13 cellular contexts compared by ENCODE assay signal in the genomic region with DNA sequence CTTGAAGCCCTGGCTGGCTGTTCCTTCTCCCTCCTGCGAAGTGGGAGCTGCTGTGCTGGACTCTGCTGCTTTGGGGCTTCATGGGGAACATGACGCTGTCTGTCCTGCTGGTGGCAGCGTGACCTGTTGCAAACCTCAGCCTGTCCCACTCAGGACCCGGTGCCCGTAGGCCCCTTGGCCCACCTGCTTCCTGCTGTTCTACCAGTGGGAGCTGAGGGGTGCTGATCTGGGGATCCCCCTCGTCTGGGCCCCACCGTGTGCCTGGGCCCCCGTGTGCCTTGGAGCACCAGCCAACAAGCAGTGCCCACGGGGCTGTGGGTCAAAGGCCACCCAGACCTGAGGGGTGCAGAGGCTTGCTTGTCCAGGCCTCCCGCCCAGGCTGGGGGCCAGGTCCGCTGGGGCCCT. TPM values are rescaled to one million over a fixed set of nuclear protein-coding genes. Genes with fewer than 3 reads are reported as not detected.
DNase-seq lines count a peak whose midpoint lies in the region; ATAC-seq and TF ChIP-seq lines count a peak whose summit lies in the region.
"Had no signal": no experiment of that assay in that cellular context is flagged by ENCODE, and none has a peak within 500 bp of the region (broad histone marks: within the 10 kb centered on the region; RNA-seq: fewer than 3 reads in every experiment).

No MANE protein-coding gene starts in this region.

- H3K9me3 ChIP-seq in DOHH2 (ENCODE audit: control insufficient read depth, insufficient read depth, low read length): peaks cover 19% of the 10 kb centered on the region; the same call in 1 of the 2 replicates
- no peaks in the 10 kb centered on the region for H3K9me3 ChIP-seq in MM.1S (replicated peaks; ENCODE audit: insufficient read depth, low read length)
- no peaks in the 10 kb centered on the region for H3K9me3 ChIP-seq in colonic mucosa
- no peaks in the 10 kb centered on the region for H3K9me3 ChIP-seq in parathyroid adenoma (ENCODE audit: control insufficient read depth, low read length)

- H3F3A ChIP-seq in DOHH2 (ENCODE audit: control insufficient read depth, insufficient read depth) (peaks cover 23% of the 10 kb centered on the region), MM.1S (ENCODE audit: insufficient read depth, low read length) (peaks cover 34% of the 10 kb centered on the region)

- H3K9me2 ChIP-seq in DOHH2 (replicated peaks; ENCODE audit: control insufficient read depth, low read length) (no peaks in the 10 kb centered on the region), MM.1S (replicated peaks; ENCODE audit: insufficient read depth, low read length) (no peaks in the 10 kb centered on the region)

- ATAC-seq in GM18868 (IDR thresholded peaks at IDR 0.05; ENCODE audit: unreplicated experiment): no peak
- no peak for ATAC-seq in omental fat pad (ENCODE audit: low FRiP score)
- ATAC-seq: activated CD4-positive, CD25-positive, alpha-beta regulatory T cell treated with anti-CD3 and anti-CD28 coated beads, Interleukin-2, amount 50 U/mL, for 24 hours had no signal

- no peak overlapping the region for H2AFZ ChIP-seq in MM.1S (ENCODE audit: low read length)
- no peak overlapping the region for H2AFZ ChIP-seq in parathyroid adenoma

- H3K4me1 ChIP-seq in DOHH2 (ENCODE audit: control insufficient read depth, low read length): peaks cover 48% of the 10 kb centered on the region
- H3K4me1 ChIP-seq in MM.1S (ENCODE audit: low read length): peaks cover 36% of the 10 kb centered on the region
- H3K4me1 ChIP-seq in colonic mucosa: peaks cover 24% of the 10 kb centered on the region
- H3K4me1 ChIP-seq in parathyroid adenoma: peaks cover 38% of the 10 kb centered on the region

- DNase-seq in MM.1S (no peak), colonic mucosa (no peak), omental fat pad (ENCODE audit: low spot score) (no peak), NCI-H526 (lab: John Stamatoyannopoulos, UW) (no peak), NCI-H1694 treated with DMSO at 0.1 percent for 48 hours (lab: John Stamatoyannopoulos, UW) (no peak)
- DNase-seq: HFFc6; Right ventricle myocardium superior; stimulated activated CD4-positive, alpha-beta T cell treated with anti-CD3 and anti-CD28 coated beads, Interleukin-12 subunit alpha, Interleukin-12 subunit beta, amount 100 ng/mL, for 4 hours had no signal

- H4K20me1 ChIP-seq in DOHH2 (ENCODE audit: control insufficient read depth, insufficient read depth, low read depth, low read length): peaks cover 22% of the 10 kb centered on the region
- no peaks in the 10 kb centered on the region for H4K20me1 ChIP-seq in MM.1S (ENCODE audit: insufficient read depth, low read length)

- H3K4me2 ChIP-seq in DOHH2 (ENCODE audit: low read length) (peak overlapping the region; percentile 36; the same call in 1 of the 2 replicates), MM.1S (ENCODE audit: low read depth, low read length) (no peak overlapping the region), parathyroid adenoma (ENCODE audit: low read length) (no peak overlapping the region)

- peak; percentile 13 for TF ChIP-seq CTCF in DOHH2 (IDR thresholded peaks at IDR 0.05; ENCODE audit: low read depth, low read length, poor library complexity, severe bottlenecking)
- TF ChIP-seq CTCF in MM.1S (IDR thresholded peaks at IDR 0.05; ENCODE audit: low read length): no peak
- TF ChIP-seq CTCF in colonic mucosa (IDR thresholded peaks at IDR 0.05): no peak
- TF ChIP-seq CTCF in parathyroid adenoma (IDR thresholded peaks at IDR 0.05): no peak
- no peak for TF ChIP-seq CTCF in omental fat pad (IDR thresholded peaks at IDR 0.05)

- intact Hi-C loops in colonic mucosa (cut with DNase I): loop anchor here (5.0 kb wide), 1 partner anchor 58 kb away; no protein-coding TSS in a partner anchor

- no peaks in the 10 kb centered on the region for H3K27me3 ChIP-seq in DOHH2 (ENCODE audit: control insufficient read depth, low read length)
- H3K27me3 ChIP-seq in MM.1S (replicated peaks; ENCODE audit: insufficient read depth, low read length): no peaks in the 10 kb centered on the region
- no peaks in the 10 kb centered on the region for H3K27me3 ChIP-seq in colonic mucosa
- H3K27me3 ChIP-seq in parathyroid adenoma (ENCODE audit: control insufficient read depth, insufficient read depth, low read length): no peaks in the 10 kb centered on the region

- peaks cover 96% of the 10 kb centered on the region for H3K79me2 ChIP-seq in DOHH2 (ENCODE audit: control insufficient read depth, low read length)
- H3K79me2 ChIP-seq in MM.1S (ENCODE audit: low read length): peaks cover 97% of the 10 kb centered on the region
- H3K79me2 ChIP-seq in parathyroid adenoma: peaks cover 51% of the 10 kb centered on the region

- H3K36me3 ChIP-seq in DOHH2 (ENCODE audit: control insufficient read depth, low read length): peaks cover 52% of the 10 kb centered on the region
- H3K36me3 ChIP-seq in MM.1S (replicated peaks; ENCODE audit: insufficient read depth, low read length): 0 out of 2 replicates have a peak, but pooled peaks cover 6% of the 10 kb centered on the region
- H3K36me3 ChIP-seq in colonic mucosa: no peaks in the 10 kb centered on the region
- H3K36me3 ChIP-seq in parathyroid adenoma (ENCODE audit: control insufficient read depth, insufficient read depth, low read length): no peaks in the 10 kb centered on the region

- H3K4me3 ChIP-seq in DOHH2 (ENCODE audit: low read length): no peak overlapping the region
- no peak overlapping the region for H3K4me3 ChIP-seq in MM.1S (ENCODE audit: low read length)
- no peak overlapping the region for H3K4me3 ChIP-seq in colonic mucosa
- H3K4me3 ChIP-seq in parathyroid adenoma (ENCODE audit: low read depth, low read length): no peak overlapping the region

- H3K9ac ChIP-seq in MM.1S (ENCODE audit: low read length) (no peak overlapping the region), colonic mucosa (ENCODE audit: low read depth in 2 of 2, low read length in 2 of 2) (peak overlapping the region; percentile 58 to 84), parathyroid adenoma (no peak overlapping the region)

- peak overlapping the region; percentile 94; the same call in 1 of the 2 replicates for H3K27ac ChIP-seq in DOHH2 (ENCODE audit: low read depth, low read length)
- H3K27ac ChIP-seq in MM.1S (ENCODE audit: low read length): peak overlapping the region; percentile 61; the same call in 1 of the 2 replicates
- peak overlapping the region; percentile 71 for H3K27ac ChIP-seq in colonic mucosa
- H3K27ac ChIP-seq in parathyroid adenoma: peak overlapping the region; percentile 58

RNA-seq across cellular contexts. Expression of gene SPPL2B, which starts 5.3 kb away (rescaled TPM):
- 100 to 1,000 TPM; 108 to 206 TPM for total RNA-seq in colonic mucosa
- total RNA-seq in omental fat pad: 10 to 100 TPM; 24.0 to 42.6 (median 27.4) TPM

RNA-seq across cellular contexts. Expression of gene LSM7, which starts 5.4 kb away (rescaled TPM):
- total RNA-seq in colonic mucosa (100 to 1,000 TPM in 1 of 2 donors, 10 to 100 TPM in 1; 99.0 to 185 TPM), omental fat pad (100 to 1,000 TPM; 101 to 142 (median 115) TPM)

RNA-seq across cellular contexts. Expression of gene LINGO3, which starts 25.9 kb away (rescaled TPM):
- under 1 TPM in 1 of 2 donors, not detected in 1; 0.58 TPM for total RNA-seq in colonic mucosa
- under 1 TPM in 1 of 4 donors, not detected in 3; 0.19 TPM for total RNA-seq in omental fat pad
- total RNA-seq: HFFc6, mesenteric fat pad, Right ventricle myocardium superior had no signal

RNA-seq across cellular contexts. Expression of gene TMPRSS9, which starts 26.3 kb away (rescaled TPM):
- total RNA-seq in colonic mucosa (under 1 TPM in 1 of 2 donors, not detected in 1; 0.25 TPM), omental fat pad (under 1 TPM in 1 of 4 donors, not detected in 3; 0.12 TPM)
- total RNA-seq: HFFc6, mesenteric fat pad, Right ventricle myocardium superior had no signal

RNA-seq across cellular contexts. Expression of gene PEAK3, which starts 51.8 kb away (rescaled TPM):
- total RNA-seq in colonic mucosa (under 1 TPM; 0.29 to 0.72 TPM), omental fat pad (1 to 10 TPM in 3 of 4 donors, under 1 TPM in 1; 0.09 to 9.1 (median 1.3) TPM)

Comparison
In these comparisons a context has a peak if more than half of its experiments do, and no peak if none do; other contexts are left out.
1. H3K9ac ChIP-seq: peak in colonic mucosa (2 of 2); none in MM.1S (single experiment) and parathyroid adenoma (single experiment).
2. Peak in every context shown above with its lines, with median percentiles within 50 percentile points of each other: H3K27ac ChIP-seq.